In genomic region chr17:8076502-8077266, GRCh38 we compare ENCODE assay signal across 21 cellular contexts. TPM values are rescaled to one million over a fixed set of nuclear protein-coding genes. Genes with fewer than 3 reads are reported as not detected.
DNase-seq lines count a peak whose midpoint lies in the region; ATAC-seq, FAIRE-seq and TF ChIP-seq lines count a peak whose summit lies in the region.
"Had no signal": no experiment of that assay in that cellular context is flagged by ENCODE, and none has a peak within 500 bp of the region (broad histone marks: within the 10 kb centered on the region; RNA-seq: fewer than 3 reads in every experiment).

No MANE protein-coding gene starts in this region.

- no peak overlapping the region for H3K27ac ChIP-seq in lower lobe of right lung
- H3K27ac ChIP-seq in aorta (ENCODE audit: low read depth in 1 of 2, low read length in 2 of 2): no peak overlapping the region
- H3K27ac ChIP-seq in trophoblast cell (ENCODE audit: low read depth, low read length): no peak overlapping the region
- H3K27ac ChIP-seq: 22Rv1, A549, C4-2B had no signal

- TF ChIP-seq POLR2A in GM12892 (IDR thresholded peaks at IDR 0.05; ENCODE audit: low read depth, low read length): no peak

- DNase-seq in T-helper 2 cell treated with Interferon-gamma antibody and Interleukin-4, amounts not matched to agents 5 μg/mL and 100 μg/mL, for 36 hours (ENCODE audit: low spot score): no peak
- DNase-seq in T-helper 2 cell: no peak
- peak; percentile 6 for DNase-seq in GM12892 (ENCODE audit: insufficient read length)
- peak; percentile 30 for DNase-seq in lower lobe of right lung
- DNase-seq in aorta: peak; percentile 40 to 62
- DNase-seq in trophoblast cell: no peak
- DNase-seq: AML-193; Caco-2; CD4-positive, alpha-beta T cell; GDM1; H9 had no signal

- H3K4me1 Mint-ChIP-seq in T-helper 2 cell treated with Interferon-gamma antibody and Interleukin-4, amounts not matched to agents 5 μg/mL and 100 μg/mL, for 36 hours (ENCODE audit: low read depth): peaks cover 19% of the 10 kb centered on the region

- H3K23ac ChIP-seq in trophoblast cell (ENCODE audit: low read length): no peak overlapping the region

- H3K4me3 Mint-ChIP-seq in T-helper 2 cell treated with Interferon-gamma antibody and Interleukin-4, amounts not matched to agents 5 μg/mL and 100 μg/mL, for 36 hours: no peak overlapping the region

- H2BK5ac ChIP-seq in trophoblast cell (ENCODE audit: low read depth, low read length, poor library complexity): no peak overlapping the region

- H3K9me3 Mint-ChIP-seq in T-helper 2 cell treated with Interferon-gamma antibody and Interleukin-4, amounts not matched to agents 5 μg/mL and 100 μg/mL, for 36 hours: no peaks in the 10 kb centered on the region
- H3K9me3 Mint-ChIP-seq: CD4-positive, alpha-beta T cell had no signal

- no peak overlapping the region for H2AK5ac ChIP-seq in trophoblast cell (ENCODE audit: low read length)

- H4K12ac ChIP-seq in trophoblast cell (ENCODE audit: low read depth, low read length): no peak overlapping the region

- no peak overlapping the region for H4K8ac ChIP-seq in trophoblast cell (ENCODE audit: low read depth, low read length)

- H2BK120ac ChIP-seq in trophoblast cell (ENCODE audit: insufficient read depth, low read length, poor library complexity): no peak overlapping the region

- ATAC-seq in lower lobe of right lung: no peak
- ATAC-seq in aorta (ENCODE audit: low FRiP score): no peak
- no peak for ATAC-seq in GM18498 (IDR thresholded peaks at IDR 0.05; ENCODE audit: unreplicated experiment)
- ATAC-seq: A549 had no signal

- H3K9me3 ChIP-seq in lower lobe of right lung (no peaks in the 10 kb centered on the region), aorta (ENCODE audit: control insufficient read depth, low read length) (no peaks in the 10 kb centered on the region), trophoblast cell (ENCODE audit: insufficient read depth, low read depth, low read length) (peaks cover 11% of the 10 kb centered on the region)
- H3K9me3 ChIP-seq: A549, Caco-2 had no signal

- WGBS in aorta, 2 donors: 89% methylated on average over 13 of the region's 13 CpGs
- WGBS in trophoblast cell (ENCODE audit: extremely low coverage, insufficient coverage, insufficient read length): no CpG with 5 or more reads among the region's 13 CpGs

- no peak overlapping the region for H3K4me2 ChIP-seq in trophoblast cell (ENCODE audit: low read length)
- H3K4me2 ChIP-seq: A549 had no signal

- no peak overlapping the region for H3K4me3 ChIP-seq in lower lobe of right lung
- H3K4me3 ChIP-seq in aorta (ENCODE audit: low read length in 2 of 2): no peak overlapping the region
- no peak overlapping the region for H3K4me3 ChIP-seq in trophoblast cell (ENCODE audit: low read depth, low read length)
- H3K4me3 ChIP-seq: A549 had no signal

- H3K36me3 Mint-ChIP-seq in T-helper 2 cell treated with Interferon-gamma antibody and Interleukin-4, amounts not matched to agents 5 μg/mL and 100 μg/mL, for 36 hours (ENCODE audit: low read depth): peaks cover 1% of the 10 kb centered on the region

- peak overlapping the region; percentile 4 for H3K27ac Mint-ChIP-seq in T-helper 2 cell treated with Interferon-gamma antibody and Interleukin-4, amounts not matched to agents 5 μg/mL and 100 μg/mL, for 36 hours
- H3K27ac Mint-ChIP-seq: CD4-positive, alpha-beta T cell; H9 had no signal

- no peak overlapping the region for H3K18ac ChIP-seq in trophoblast cell (ENCODE audit: low read length)

- H3K27me3 ChIP-seq in lower lobe of right lung (ENCODE audit: low read depth) (peaks cover 97% of the 10 kb centered on the region), aorta (ENCODE audit: control insufficient read depth in 1 of 2, insufficient read depth in 2 of 2, low read length in 1 of 2) (no peaks in the 10 kb centered on the region), trophoblast cell (ENCODE audit: insufficient read depth, low read length) (peaks cover 50% of the 10 kb centered on the region)

- intact Hi-C loops in lower lobe of right lung (cut with DNase I) (no loop called here), aorta (cut with DNase I) (loop anchor here in 1 of 2 donors (10.0 kb wide), 1 partner anchor 228 kb away; no protein-coding TSS in a partner anchor)

- no peaks in the 10 kb centered on the region for H3K79me1 ChIP-seq in trophoblast cell (ENCODE audit: low read length)

- FAIRE-seq in GM12892 (lab: Jason Lieb, UNC): no peak
- FAIRE-seq: A549, D721Med, GM19239, H1 had no signal

- H3K4ac ChIP-seq in trophoblast cell (ENCODE audit: low read depth, low read length): no peak overlapping the region

- no peak overlapping the region for H4K91ac ChIP-seq in trophoblast cell (ENCODE audit: low read depth, low read length)

- no peak overlapping the region for H2BK12ac ChIP-seq in trophoblast cell (ENCODE audit: low read length)

- no peak overlapping the region for H2AFZ ChIP-seq in trophoblast cell (ENCODE audit: insufficient read depth, low read length, poor library complexity)

- H3K36me3 ChIP-seq in lower lobe of right lung (no peaks in the 10 kb centered on the region), aorta (ENCODE audit: control insufficient read depth in 1 of 2, insufficient read depth in 2 of 2, low read length in 1 of 2) (no peaks in the 10 kb centered on the region), trophoblast cell (ENCODE audit: control insufficient read depth in 1 of 2, insufficient read depth in 2 of 2, low read length in 2 of 2) (no peaks in the 10 kb centered on the region)

- TF ChIP-seq CTCF in lower lobe of right lung (IDR thresholded peaks at IDR 0.05): no peak

- H3K4me1 ChIP-seq in lower lobe of right lung (peaks cover 34% of the 10 kb centered on the region), aorta (ENCODE audit: control insufficient read depth in 1 of 2, insufficient read depth in 2 of 2, low read length in 2 of 2) (no peaks in the 10 kb centered on the region), trophoblast cell (ENCODE audit: control insufficient read depth in 1 of 2, insufficient read depth in 2 of 2, low read length in 2 of 2) (peaks cover 3 to 6% of the 10 kb centered on the region in 2 experiments)
- H3K4me1 ChIP-seq: Caco-2 had no signal

- H3K79me2 ChIP-seq in trophoblast cell (ENCODE audit: control insufficient read depth, insufficient read depth, low read length, poor library complexity): no peaks in the 10 kb centered on the region

- no peak overlapping the region for H3K14ac ChIP-seq in trophoblast cell (ENCODE audit: low read length)

- peaks cover 36% of the 10 kb centered on the region for H3K27me3 Mint-ChIP-seq in T-helper 2 cell treated with Interferon-gamma antibody and Interleukin-4, amounts not matched to agents 5 μg/mL and 100 μg/mL, for 36 hours (ENCODE audit: low read depth)

- no peak overlapping the region for H3K9ac ChIP-seq in trophoblast cell (ENCODE audit: low read length)

RNA-seq across cellular contexts. Expression of gene ALOX12B, which starts 10.8 kb away (rescaled TPM):
- not detected for polyA plus RNA-seq in GM12892 (2012; ENCODE audit: missing spikeins)
- total RNA-seq in lower lobe of right lung (not detected), aorta (not detected)
- under 1 TPM in 1 of 2 donors, not detected in 1; 0.25 TPM for polyA plus RNA-seq in aorta
- 0.07 and 0.08 TPM in 2 replicates for polyA plus RNA-seq in trophoblast cell (2013)
- total RNA-seq: Daoy, H1, HT-29 had no signal
- polyA plus RNA-seq: BJ had no signal

RNA-seq across cellular contexts. Expression of gene ALOX15B, which starts 37.8 kb away (rescaled TPM):
- polyA plus RNA-seq in GM12892 (2012; ENCODE audit: missing spikeins): not detected
- total RNA-seq in lower lobe of right lung: 53.5 TPM
- 1 to 10 TPM in 1 of 2 donors, under 1 TPM in 1; 0.15 to 1.0 TPM for total RNA-seq in aorta
- polyA plus RNA-seq in aorta: 1 to 10 TPM in 1 of 2 donors, under 1 TPM in 1; 0.26 to 2.0 TPM
- 1.2 and 1.4 TPM in 2 replicates for polyA plus RNA-seq in trophoblast cell (2013)
- total RNA-seq: Caco-2; CD4-positive, alpha-beta T cell; Daoy; H9; HT-29 had no signal
- polyA plus RNA-seq: A549, BJ had no signal

RNA-seq across cellular contexts. Expression of gene ALOXE3, which starts 41.6 kb away (rescaled TPM):
- not detected for polyA plus RNA-seq in GM12892 (2012; ENCODE audit: missing spikeins)
- total RNA-seq in lower lobe of right lung (not detected), aorta (not detected)
- polyA plus RNA-seq in aorta: not detected
- polyA plus RNA-seq in trophoblast cell (2013): 0.26 and 0.31 TPM in 2 replicates
- total RNA-seq: Caco-2, Daoy, H1, HT-29 had no signal

RNA-seq across cellular contexts. Expression of gene HES7, which starts 47.2 kb away (rescaled TPM):
- polyA plus RNA-seq in GM12892 (2012; ENCODE audit: missing spikeins): 0.21 TPM
- total RNA-seq in lower lobe of right lung: 0.21 TPM
- under 1 TPM; 0.19 to 0.30 TPM for total RNA-seq in aorta
- 1 to 10 TPM in 1 of 2 donors, not detected in 1; 1.6 TPM for polyA plus RNA-seq in aorta
- 0.29 and 0.49 TPM in 2 replicates for polyA plus RNA-seq in trophoblast cell (2013)
- total RNA-seq: Caco-2 had no signal
- polyA plus RNA-seq: BJ had no signal

Comparison
In these comparisons a context has a peak if more than half of its experiments do, and no peak if none do; other contexts are left out.
1. DNase-seq: peak in GM12892 (single experiment), lower lobe of right lung (single experiment) and aorta (2 of 2); none in T-helper 2 cell treated with Interferon-gamma antibody and Interleukin-4, amounts not matched to agents 5 μg/mL and 100 μg/mL, for 36 hours (single experiment), T-helper 2 cell (0 of 5) and trophoblast cell (0 of 2).
2. RNA of gene ALOX15B, which starts 37.8 kb away (total RNA-seq): 53.5 TPM in lower lobe of right lung (single experiment); 0.15 to 1.0 TPM in aorta; every median in the first group is over 10 times any median in the second.